ENCODE assay signal across 8 cellular contexts in the genomic region with DNA sequence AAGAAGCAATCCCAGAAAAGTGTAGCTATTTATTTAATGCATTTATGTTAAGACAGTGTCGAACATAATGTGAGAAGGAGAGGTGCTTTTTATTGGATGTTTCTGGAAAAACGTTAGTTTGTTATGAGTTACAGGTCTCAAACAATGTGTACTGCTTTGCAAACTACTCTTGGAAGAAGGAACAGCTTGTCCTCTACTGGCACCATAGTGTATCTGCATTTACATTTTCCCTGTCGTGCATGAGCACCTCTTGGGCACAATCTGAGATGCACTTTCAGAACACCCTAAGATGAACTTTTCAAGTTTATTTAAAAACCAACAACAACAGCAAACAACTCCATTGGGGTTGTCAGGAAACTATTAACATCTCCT. TPM values are rescaled to one million over a fixed set of nuclear protein-coding genes. Genes with fewer than 3 reads are reported as not detected.
DNase-seq lines count a peak whose midpoint lies in the region; ATAC-seq and TF ChIP-seq lines count a peak whose summit lies in the region.

No MANE protein-coding gene starts in this region.

- TF ChIP-seq POLR2A in suprapubic skin (IDR thresholded peaks at IDR 0.05): no peak

- H3K4me3 ChIP-seq in suprapubic skin: no peak overlapping the region

- DNase-seq in GM13977 (ENCODE audit: low spot score) (no peak), left ventricle myocardium superior (no peak), KG1 (lab: John Stamatoyannopoulos, UW) (no peak), suprapubic skin (ENCODE audit: low spot score in 2 of 2) (no peak)
- DNase-seq in activated naive CD4-positive, alpha-beta T cell treated with anti-CD3 and anti-CD28 coated beads, Interleukin-2, amount 50 U/mL, for 16 hours: no peak

- TF ChIP-seq CTCF in 22Rv1 (IDR thresholded peaks at IDR 0.05) (peak; percentile 57), GM13977 (IDR thresholded peaks at IDR 0.05; ENCODE audit: extremely low read depth, insufficient read depth, missing control alignments) (peak; percentile 24), suprapubic skin (IDR thresholded peaks at IDR 0.05) (peak in 1 of 2 donors; percentile 10)

- peaks cover 15% of the 10 kb centered on the region for H3K36me3 ChIP-seq in suprapubic skin

- no peak overlapping the region for H3K27ac ChIP-seq in 22Rv1
- no peak overlapping the region for H3K27ac ChIP-seq in suprapubic skin

- intact Hi-C loops in left ventricle myocardium superior (cut with micrococcal nuclease): no loop called here

- no peaks in the 10 kb centered on the region for H3K27me3 ChIP-seq in suprapubic skin

- no peaks in the 10 kb centered on the region for H3K4me1 ChIP-seq in suprapubic skin

- peak; percentile 96 for ATAC-seq in SK-N-SH treated with all-trans-retinoic acid at 6 μM for 48 hours
- ATAC-seq in left ventricle myocardium superior: peak; percentile 59
- ATAC-seq in GM21381 (IDR thresholded peaks at IDR 0.05; ENCODE audit: unreplicated experiment): no peak

- in situ Hi-C loops in GM13977 (cut with MboI; ENCODE audit: low pct_unique_long_range_greater_than_20kb, low sequenced_read_pairs, unreplicated experiment): no loop called here

- 44% methylated on average over 3 of the region's 3 CpGs for WGBS in suprapubic skin

- no peaks in the 10 kb centered on the region for H3K9me3 ChIP-seq in suprapubic skin

- no peak for TF ChIP-seq EP300 in suprapubic skin (IDR thresholded peaks at IDR 0.05)

TF ChIP-seq in SK-N-SH treated with all-trans-retinoic acid at 6 μM for 48 hours, 23 proteins besides CTCF, POLR2A, EP300 and RAD21:
- TF ChIP-seq ZFP3 (CRISPR knock-in tag; IDR thresholded peaks at IDR 0.05) (no peak), CSDC2 (CRISPR knock-in tag; IDR thresholded peaks at IDR 0.05) (no peak), BACH2 (CRISPR knock-in tag; IDR thresholded peaks at IDR 0.05; ENCODE audit: borderline replicate concordance) (no peak), ZFP30 (CRISPR knock-in tag; IDR thresholded peaks at IDR 0.05) (no peak), ISL1 (CRISPR knock-in tag; IDR thresholded peaks at IDR 0.05) (no peak), ZNF565 (CRISPR knock-in tag; conservative IDR thresholded peaks at IDR 0.05; ENCODE audit: low read depth) (no peak), PPARA (CRISPR knock-in tag; IDR thresholded peaks at IDR 0.05; ENCODE audit: borderline replicate concordance) (no peak), GLIS3 (CRISPR knock-in tag; IDR thresholded peaks at IDR 0.05) (no peak), TOX (CRISPR knock-in tag; IDR thresholded peaks at IDR 0.05; ENCODE audit: borderline replicate concordance) (no peak), ESRRG (CRISPR knock-in tag; IDR thresholded peaks at IDR 0.05) (no peak), TCF4 (CRISPR knock-in tag; IDR thresholded peaks at IDR 0.05; ENCODE audit: borderline replicate concordance) (no peak), ARNTL (CRISPR knock-in tag; IDR thresholded peaks at IDR 0.05; ENCODE audit: borderline replicate concordance, low read depth) (no peak), RARB (CRISPR knock-in tag; IDR thresholded peaks at IDR 0.05) (no peak)
- TF ChIP-seq, protein P1, sequence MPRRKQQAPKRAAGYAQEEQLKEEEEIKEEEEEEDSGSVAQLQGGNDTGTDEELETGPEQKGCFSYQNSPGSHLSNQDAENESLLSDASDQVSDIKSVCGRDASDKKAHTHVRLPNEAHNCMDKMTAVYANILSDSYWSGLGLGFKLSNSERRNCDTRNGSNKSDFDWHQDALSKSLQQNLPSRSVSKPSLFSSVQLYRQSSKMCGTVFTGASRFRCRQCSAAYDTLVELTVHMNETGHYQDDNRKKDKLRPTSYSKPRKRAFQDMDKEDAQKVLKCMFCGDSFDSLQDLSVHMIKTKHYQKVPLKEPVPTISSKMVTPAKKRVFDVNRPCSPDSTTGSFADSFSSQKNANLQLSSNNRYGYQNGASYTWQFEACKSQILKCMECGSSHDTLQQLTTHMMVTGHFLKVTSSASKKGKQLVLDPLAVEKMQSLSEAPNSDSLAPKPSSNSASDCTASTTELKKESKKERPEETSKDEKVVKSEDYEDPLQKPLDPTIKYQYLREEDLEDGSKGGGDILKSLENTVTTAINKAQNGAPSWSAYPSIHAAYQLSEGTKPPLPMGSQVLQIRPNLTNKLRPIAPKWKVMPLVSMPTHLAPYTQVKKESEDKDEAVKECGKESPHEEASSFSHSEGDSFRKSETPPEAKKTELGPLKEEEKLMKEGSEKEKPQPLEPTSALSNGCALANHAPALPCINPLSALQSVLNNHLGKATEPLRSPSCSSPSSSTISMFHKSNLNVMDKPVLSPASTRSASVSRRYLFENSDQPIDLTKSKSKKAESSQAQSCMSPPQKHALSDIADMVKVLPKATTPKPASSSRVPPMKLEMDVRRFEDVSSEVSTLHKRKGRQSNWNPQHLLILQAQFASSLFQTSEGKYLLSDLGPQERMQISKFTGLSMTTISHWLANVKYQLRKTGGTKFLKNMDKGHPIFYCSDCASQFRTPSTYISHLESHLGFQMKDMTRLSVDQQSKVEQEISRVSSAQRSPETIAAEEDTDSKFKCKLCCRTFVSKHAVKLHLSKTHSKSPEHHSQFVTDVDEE (CRISPR knock-in tag; IDR thresholded peaks at IDR 0.05): no peak
- TF ChIP-seq, protein P2, sequence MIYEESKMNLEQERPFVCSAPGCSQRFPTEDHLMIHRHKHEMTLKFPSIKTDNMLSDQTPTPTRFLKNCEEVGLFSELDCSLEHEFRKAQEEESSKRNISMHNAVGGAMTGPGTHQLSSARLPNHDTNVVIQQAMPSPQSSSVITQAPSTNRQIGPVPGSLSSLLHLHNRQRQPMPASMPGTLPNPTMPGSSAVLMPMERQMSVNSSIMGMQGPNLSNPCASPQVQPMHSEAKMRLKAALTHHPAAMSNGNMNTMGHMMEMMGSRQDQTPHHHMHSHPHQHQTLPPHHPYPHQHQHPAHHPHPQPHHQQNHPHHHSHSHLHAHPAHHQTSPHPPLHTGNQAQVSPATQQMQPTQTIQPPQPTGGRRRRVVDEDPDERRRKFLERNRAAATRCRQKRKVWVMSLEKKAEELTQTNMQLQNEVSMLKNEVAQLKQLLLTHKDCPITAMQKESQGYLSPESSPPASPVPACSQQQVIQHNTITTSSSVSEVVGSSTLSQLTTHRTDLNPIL (CRISPR knock-in tag; IDR thresholded peaks at IDR 0.05; ENCODE audit: low read depth): no peak
- TF ChIP-seq, protein P3, sequence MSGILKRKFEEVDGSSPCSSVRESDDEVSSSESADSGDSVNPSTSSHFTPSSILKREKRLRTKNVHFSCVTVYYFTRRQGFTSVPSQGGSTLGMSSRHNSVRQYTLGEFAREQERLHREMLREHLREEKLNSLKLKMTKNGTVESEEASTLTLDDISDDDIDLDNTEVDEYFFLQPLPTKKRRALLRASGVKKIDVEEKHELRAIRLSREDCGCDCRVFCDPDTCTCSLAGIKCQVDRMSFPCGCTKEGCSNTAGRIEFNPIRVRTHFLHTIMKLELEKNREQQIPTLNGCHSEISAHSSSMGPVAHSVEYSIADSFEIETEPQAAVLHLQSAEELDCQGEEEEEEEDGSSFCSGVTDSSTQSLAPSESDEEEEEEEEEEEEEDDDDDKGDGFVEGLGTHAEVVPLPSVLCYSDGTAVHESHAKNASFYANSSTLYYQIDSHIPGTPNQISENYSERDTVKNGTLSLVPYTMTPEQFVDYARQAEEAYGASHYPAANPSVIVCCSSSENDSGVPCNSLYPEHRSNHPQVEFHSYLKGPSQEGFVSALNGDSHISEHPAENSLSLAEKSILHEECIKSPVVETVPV (CRISPR knock-in tag; IDR thresholded peaks at IDR 0.05): no peak
- TF ChIP-seq, protein P4, sequence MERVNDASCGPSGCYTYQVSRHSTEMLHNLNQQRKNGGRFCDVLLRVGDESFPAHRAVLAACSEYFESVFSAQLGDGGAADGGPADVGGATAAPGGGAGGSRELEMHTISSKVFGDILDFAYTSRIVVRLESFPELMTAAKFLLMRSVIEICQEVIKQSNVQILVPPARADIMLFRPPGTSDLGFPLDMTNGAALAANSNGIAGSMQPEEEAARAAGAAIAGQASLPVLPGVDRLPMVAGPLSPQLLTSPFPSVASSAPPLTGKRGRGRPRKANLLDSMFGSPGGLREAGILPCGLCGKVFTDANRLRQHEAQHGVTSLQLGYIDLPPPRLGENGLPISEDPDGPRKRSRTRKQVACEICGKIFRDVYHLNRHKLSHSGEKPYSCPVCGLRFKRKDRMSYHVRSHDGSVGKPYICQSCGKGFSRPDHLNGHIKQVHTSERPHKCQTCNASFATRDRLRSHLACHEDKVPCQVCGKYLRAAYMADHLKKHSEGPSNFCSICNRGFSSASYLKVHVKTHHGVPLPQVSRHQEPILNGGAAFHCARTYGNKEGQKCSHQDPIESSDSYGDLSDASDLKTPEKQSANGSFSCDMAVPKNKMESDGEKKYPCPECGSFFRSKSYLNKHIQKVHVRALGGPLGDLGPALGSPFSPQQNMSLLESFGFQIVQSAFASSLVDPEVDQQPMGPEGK (CRISPR knock-in tag; IDR thresholded peaks at IDR 0.05; ENCODE audit: borderline replicate concordance): no peak
- TF ChIP-seq, protein P5, sequence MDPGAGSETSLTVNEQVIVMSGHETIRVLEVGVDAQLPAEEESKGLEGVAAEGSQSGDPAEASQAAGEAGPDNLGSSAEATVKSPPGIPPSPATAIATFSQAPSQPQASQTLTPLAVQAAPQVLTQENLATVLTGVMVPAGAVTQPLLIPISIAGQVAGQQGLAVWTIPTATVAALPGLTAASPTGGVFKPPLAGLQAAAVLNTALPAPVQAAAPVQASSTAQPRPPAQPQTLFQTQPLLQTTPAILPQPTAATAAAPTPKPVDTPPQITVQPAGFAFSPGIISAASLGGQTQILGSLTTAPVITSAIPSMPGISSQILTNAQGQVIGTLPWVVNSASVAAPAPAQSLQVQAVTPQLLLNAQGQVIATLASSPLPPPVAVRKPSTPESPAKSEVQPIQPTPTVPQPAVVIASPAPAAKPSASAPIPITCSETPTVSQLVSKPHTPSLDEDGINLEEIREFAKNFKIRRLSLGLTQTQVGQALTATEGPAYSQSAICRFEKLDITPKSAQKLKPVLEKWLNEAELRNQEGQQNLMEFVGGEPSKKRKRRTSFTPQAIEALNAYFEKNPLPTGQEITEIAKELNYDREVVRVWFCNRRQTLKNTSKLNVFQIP (CRISPR knock-in tag; IDR thresholded peaks at IDR 0.05; ENCODE audit: borderline replicate concordance, low read depth): no peak

RNA-seq across cellular contexts. Expression of a gene that starts 22.8 kb away (rescaled TPM):
- total RNA-seq in left ventricle myocardium superior: 8.3 TPM
- total RNA-seq in suprapubic skin: 10 to 100 TPM in 1 of 4 donors, 1 to 10 TPM in 3; 3.1 to 11.3 (median 5.4) TPM

RNA-seq across cellular contexts. Expression of a gene that starts 35.5 kb away (rescaled TPM):
- total RNA-seq in left ventricle myocardium superior (4.8 TPM), suprapubic skin (1 to 10 TPM; 2.7 to 4.6 (median 3.3) TPM)
